Comparison of ENCODE assay signal across 8 cellular contexts in genomic region chr11:9615031-9615451, GRCh38. TPM values are rescaled to one million over a fixed set of nuclear protein-coding genes. Genes with fewer than 3 reads are reported as not detected.
DNase-seq lines count a peak whose midpoint lies in the region; ATAC-seq and TF ChIP-seq lines count a peak whose summit lies in the region.

No MANE protein-coding gene starts in this region.

- WGBS in thymus: 67% methylated on average over 2 of the region's 2 CpGs

- intact Hi-C loops in activated CD4-positive, alpha-beta T cell treated with anti-CD3 and anti-CD28 coated beads, Interleukin-2, amount 10 ng/mL, durations not matched to agents 24 days and 14 days (cut with micrococcal nuclease): loop anchor here (2.0 to 10.0 kb wide), 2 partner anchors 154 to 230 kb away; partner anchors contain the start of genes IPO7 and ZNF143
- intact Hi-C loops in A673 (cut with micrococcal nuclease; ENCODE audit: unreplicated experiment): loop anchor here (10.0 kb wide), 1 partner anchor 690 kb away; the partner anchor contains the start of gene ADM

- peaks cover 36% of the 10 kb centered on the region for H3K4me1 Mint-ChIP-seq in activated CD4-positive, alpha-beta T cell treated with anti-CD3 and anti-CD28 coated beads, Interleukin-2, amount 10 ng/mL, durations not matched to agents 24 days and 14 days

- H3K4me3 ChIP-seq in NB4 (ENCODE audit: low read depth, low read length) (peak overlapping the region; percentile 70), foreskin fibroblast (ENCODE audit: low read depth in 1 of 2, low read length in 2 of 2) (peak overlapping the region; percentile 37 to 56), thymus (ENCODE audit: low read length) (no peak overlapping the region), A673 (ENCODE audit: low read depth, low read length, poor library complexity, severe bottlenecking) (no peak overlapping the region)

- H3K27ac ChIP-seq in thymus (ENCODE audit: low read depth) (peak overlapping the region; percentile 8), A673 (ENCODE audit: low read depth, low read length, poor library complexity, severe bottlenecking) (no peak overlapping the region)

- POLR2A ChIA-PET in A673 (lab: Charles Lee; ENCODE audit: low non-redundant PET): no interaction called here

- no peaks in the 10 kb centered on the region for H3K9me3 Mint-ChIP-seq in activated CD4-positive, alpha-beta T cell treated with anti-CD3 and anti-CD28 coated beads, Interleukin-2, amount 10 ng/mL, durations not matched to agents 24 days and 14 days

- H3K27ac Mint-ChIP-seq in activated CD4-positive, alpha-beta T cell treated with anti-CD3 and anti-CD28 coated beads, Interleukin-2, amount 10 ng/mL, durations not matched to agents 24 days and 14 days: peak overlapping the region; percentile 32

- no peaks in the 10 kb centered on the region for H3K27me3 Mint-ChIP-seq in activated CD4-positive, alpha-beta T cell treated with anti-CD3 and anti-CD28 coated beads, Interleukin-2, amount 10 ng/mL, durations not matched to agents 24 days and 14 days

- no peaks in the 10 kb centered on the region for H3K36me3 ChIP-seq in thymus (ENCODE audit: control insufficient read depth, insufficient read depth)
- no peaks in the 10 kb centered on the region for H3K36me3 ChIP-seq in A673 (ENCODE audit: insufficient read depth, low read length, poor library complexity, severe bottlenecking)

- DNase-seq in activated CD4-positive, alpha-beta T cell treated with anti-CD3 and anti-CD28 coated beads, Interleukin-2, amount 10 ng/mL, durations not matched to agents 24 days and 14 days: no peak
- no peak for DNase-seq in activated CD4-positive, alpha-beta T cell treated with anti-CD3 and anti-CD28 coated beads for 1 hour
- DNase-seq in NB4 (ENCODE audit: low read depth) (peak; percentile 83), foreskin fibroblast (no peak), A673 (ENCODE audit: low spot score) (no peak)
- DNase-seq in stimulated activated CD4-positive, alpha-beta T cell treated with anti-CD3 and anti-CD28 coated beads, Interleukin-2, amount 100 ng/mL, for 48 hours: no peak

- no peak for TF ChIP-seq POLR2A in NB4 (IDR thresholded peaks at IDR 0.05; ENCODE audit: extremely low read depth, insufficient read length)

- TF ChIP-seq CTCF in NB4 (IDR thresholded peaks at IDR 0.05; ENCODE audit: low read depth, low read length) (no peak), foreskin fibroblast (IDR thresholded peaks at IDR 0.05; ENCODE audit: low read depth, low read length) (no peak), A673 (conservative IDR thresholded peaks at IDR 0.05; ENCODE audit: low read depth, low read length) (no peak)

- H3K36me3 Mint-ChIP-seq in activated CD4-positive, alpha-beta T cell treated with anti-CD3 and anti-CD28 coated beads, Interleukin-2, amount 10 ng/mL, durations not matched to agents 24 days and 14 days (ENCODE audit: low read depth): no peaks in the 10 kb centered on the region

- no peak overlapping the region for H3K4me3 Mint-ChIP-seq in activated CD4-positive, alpha-beta T cell treated with anti-CD3 and anti-CD28 coated beads, Interleukin-2, amount 10 ng/mL, durations not matched to agents 24 days and 14 days

- H3K27me3 ChIP-seq in thymus (ENCODE audit: control insufficient read depth, insufficient read depth) (no peaks in the 10 kb centered on the region), A673 (replicated peaks; ENCODE audit: insufficient read depth, low read depth, low read length, poor library complexity) (no peaks in the 10 kb centered on the region)

- H3K4me1 ChIP-seq in thymus (ENCODE audit: control insufficient read depth, insufficient read depth, low read length): no peaks in the 10 kb centered on the region
- no peaks in the 10 kb centered on the region for H3K4me1 ChIP-seq in A673 (ENCODE audit: insufficient read depth, low read length, poor library complexity, severe bottlenecking)

- no peaks in the 10 kb centered on the region for H3K9me3 ChIP-seq in thymus (ENCODE audit: control insufficient read depth)
- H3K9me3 ChIP-seq in A673 (ENCODE audit: low read depth, low read length, poor library complexity, severe bottlenecking): no peaks in the 10 kb centered on the region

- CTCF ChIA-PET in A673 (lab: Charles Lee): no interaction called here

- ATAC-seq in HG02588 (IDR thresholded peaks at IDR 0.05; ENCODE audit: unreplicated experiment): peak; percentile 48

- BruUV-seq in A673 (replicated peaks; lab: Mats Ljungman, UMichigan): no TSS peak

RNA-seq across cellular contexts. Expression of gene WEE1, which starts 41.6 kb away (rescaled TPM):
- total RNA-seq in activated CD4-positive, alpha-beta T cell treated with anti-CD3 and anti-CD28 coated beads, Interleukin-2, amount 10 ng/mL, durations not matched to agents 24 days and 14 days: 55.5 and 57.7 TPM in 2 replicates
- 10.9 TPM for polyA plus RNA-seq in thymus
- total RNA-seq in A673 (2021): 51.4 and 54.9 TPM in 2 replicates

RNA-seq across cellular contexts. Expression of gene SWAP70, which starts 48.8 kb away (rescaled TPM):
- 7.3 and 8.1 TPM in 2 replicates for total RNA-seq in activated CD4-positive, alpha-beta T cell treated with anti-CD3 and anti-CD28 coated beads, Interleukin-2, amount 10 ng/mL, durations not matched to agents 24 days and 14 days
- 17.8 TPM for polyA plus RNA-seq in thymus
- 18.9 and 21.1 TPM in 2 replicates for total RNA-seq in A673 (2021)

Comparison
In these comparisons a context has a peak if more than half of its experiments do, and no peak if none do; other contexts are left out.
1. H3K4me3 ChIP-seq: peak in NB4 (single experiment) and foreskin fibroblast (2 of 2); none in thymus (single experiment) and A673 (single experiment).